ENCODE assay signal across 20 cellular contexts in the genomic region with DNA sequence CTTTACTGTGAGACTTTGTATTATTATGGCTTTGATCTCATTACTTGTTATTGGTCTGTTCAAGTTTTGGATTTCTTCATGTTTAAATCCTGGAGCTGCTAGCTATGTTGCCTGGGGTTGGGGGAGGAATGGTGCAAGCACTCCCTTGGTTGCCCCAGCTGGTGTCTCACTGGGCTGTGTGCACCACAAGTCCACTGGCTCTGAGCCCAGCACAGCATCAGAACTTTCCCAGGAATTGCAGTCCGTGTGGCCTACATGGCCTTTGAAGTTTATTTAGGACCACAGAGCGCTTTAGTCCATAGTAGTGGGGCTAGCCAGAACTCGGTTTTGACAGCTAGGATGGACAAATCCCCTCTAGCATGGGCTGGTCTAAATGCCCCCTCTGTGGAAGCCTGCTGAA.
"Had no signal": no experiment of that assay in that cellular context is flagged by ENCODE, and none has a peak within 500 bp of the region (broad histone marks: within the 10 kb centered on the region; RNA-seq: fewer than 3 reads in every experiment).

No MANE protein-coding gene starts in this region.

- H3K27me3 Mint-ChIP-seq: activated CD4-positive, alpha-beta T cell treated with anti-CD3 and anti-CD28 coated beads, Interleukin-2, amount 10 ng/mL, durations not matched to agents 7 days and 5 days had no signal

- H3K4me3 Mint-ChIP-seq: activated CD4-positive, alpha-beta T cell treated with anti-CD3 and anti-CD28 coated beads, Interleukin-2, amount 10 ng/mL, durations not matched to agents 7 days and 5 days; activated CD8-positive, alpha-beta T cell treated with anti-CD3 and anti-CD28 coated beads, Interleukin-2, amount 10 ng/mL, durations not matched to agents 7 days and 5 days; activated naive CD4-positive, alpha-beta T cell treated with anti-CD3 and anti-CD28 coated beads for 36 hours; activated T-cell treated with anti-CD3 and anti-CD28 coated beads, Interleukin-2, amount 50 U/mL, for 4 hours; endodermal cell; natural killer cell; stimulated activated naive B cell treated with anti-CD40 and anti-IgM and Interleukin-4, amounts not matched to agents 10 μg/mL and 1 μg/mL and 100 μg/mL, for 72 hours had no signal

- H3K4me1 Mint-ChIP-seq: activated CD4-positive, alpha-beta T cell treated with anti-CD3 and anti-CD28 coated beads, Interleukin-2, amount 10 ng/mL, durations not matched to agents 7 days and 5 days; natural killer cell; stimulated activated naive B cell treated with anti-CD40 and anti-IgM and Interleukin-4, amounts not matched to agents 10 μg/mL and 1 μg/mL and 100 μg/mL, for 72 hours had no signal

- H3K27me3 ChIP-seq: sigmoid colon, tibial nerve had no signal

- H3K27ac Mint-ChIP-seq: activated CD4-positive, alpha-beta T cell treated with anti-CD3 and anti-CD28 coated beads, Interleukin-2, amount 10 ng/mL, durations not matched to agents 7 days and 5 days; activated CD8-positive, alpha-beta T cell treated with anti-CD3 and anti-CD28 coated beads, Interleukin-2, amount 10 ng/mL, durations not matched to agents 7 days and 5 days; activated naive CD4-positive, alpha-beta T cell treated with anti-CD3 and anti-CD28 coated beads for 36 hours; endodermal cell; natural killer cell; stimulated activated naive B cell treated with anti-CD40 and anti-IgM and Interleukin-4, amounts not matched to agents 10 μg/mL and 1 μg/mL and 100 μg/mL, for 72 hours had no signal

- H3K4me3 ChIP-seq: dorsolateral prefrontal cortex, sigmoid colon, tibial nerve had no signal

- ATAC-seq: activated CD8-positive, alpha-beta T cell treated with anti-CD3 and anti-CD28 coated beads, Interleukin-2, amount 10 ng/mL, durations not matched to agents 7 days and 5 days; activated T-cell treated with anti-CD3 and anti-CD28 coated beads, Interleukin-2, amount 50 U/mL, for 4 hours; natural killer cell; SK-N-SH treated with all-trans-retinoic acid at 6 μM for 48 hours; stimulated activated naive B cell treated with anti-CD40 and anti-IgM and Interleukin-4, amounts not matched to agents 10 μg/mL and 1 μg/mL and 100 μg/mL, for 72 hours had no signal

- H3K9me3 ChIP-seq: sigmoid colon had no signal

- H3K4me1 ChIP-seq: parathyroid adenoma, tibial nerve had no signal

- DNase-seq: activated CD4-positive, alpha-beta T cell treated with anti-CD3 and anti-CD28 coated beads, Interleukin-2, amount 10 ng/mL, durations not matched to agents 7 days and 5 days; activated CD8-positive, alpha-beta memory T cell treated with anti-CD3 and anti-CD28 coated beads, Interleukin-2, amount 50 U/mL, for 4 hours; activated CD8-positive, alpha-beta T cell treated with anti-CD3 and anti-CD28 coated beads, Interleukin-2, amount 10 ng/mL, durations not matched to agents 7 days and 5 days; activated naive CD4-positive, alpha-beta T cell treated with anti-CD3 and anti-CD28 coated beads for 36 hours; activated T-cell treated with anti-CD3 and anti-CD28 coated beads, Interleukin-2, amount 50 U/mL, for 4 hours; anterior cingulate cortex; dorsolateral prefrontal cortex; endodermal cell; mesendoderm; natural killer cell; sigmoid colon; stimulated activated naive B cell treated with anti-CD40 and anti-IgM and Interleukin-4, amounts not matched to agents 10 μg/mL and 1 μg/mL and 100 μg/mL, for 72 hours; T-helper 1 cell; T-helper 9 cell had no signal

- H3K79me2 ChIP-seq: parathyroid adenoma had no signal

- H3K27ac ChIP-seq: dorsolateral prefrontal cortex, epithelial cell of prostate, parathyroid adenoma, sigmoid colon, tibial nerve had no signal

- H2AFZ ChIP-seq: parathyroid adenoma had no signal

- FAIRE-seq: bronchial epithelial cell, urothelium cell line had no signal

- H3K36me3 ChIP-seq: sigmoid colon, tibial nerve had no signal

- H3K9ac ChIP-seq: parathyroid adenoma had no signal
